In the genomic region with DNA sequence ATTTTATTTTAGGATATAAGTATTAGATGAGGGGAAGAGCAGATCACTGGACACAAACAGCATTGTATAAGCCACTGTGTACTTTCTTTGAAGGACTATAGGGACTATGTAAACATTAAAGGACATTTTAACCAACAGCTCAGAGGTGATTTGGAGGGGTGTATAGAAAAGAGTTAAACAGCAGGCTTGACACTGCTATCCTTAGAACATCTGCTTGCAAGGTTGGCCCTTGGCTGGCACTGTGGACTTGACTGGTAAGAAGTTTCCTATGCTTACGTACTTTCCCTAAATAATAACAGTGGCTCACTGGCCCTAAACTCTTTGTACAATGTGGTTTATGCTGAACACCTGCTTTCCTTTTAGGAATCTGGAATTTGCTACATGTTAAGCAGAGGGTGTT, we compare ENCODE assay signal across 1 cellular context.
TF ChIP-seq lines count a peak whose summit lies in the region.

No MANE protein-coding gene starts in this region.

TF ChIP-seq in HepG2, 621 proteins besides CTCF, POLR2A, EP300 and RAD21:
- 0 out of 2 replicates have a peak, but pooled peaks have one; percentile 10 for TF ChIP-seq SOX5 (CRISPR knock-in tag; IDR thresholded peaks at IDR 0.05; ENCODE audit: borderline replicate concordance)
- TF ChIP-seq, protein P1, sequence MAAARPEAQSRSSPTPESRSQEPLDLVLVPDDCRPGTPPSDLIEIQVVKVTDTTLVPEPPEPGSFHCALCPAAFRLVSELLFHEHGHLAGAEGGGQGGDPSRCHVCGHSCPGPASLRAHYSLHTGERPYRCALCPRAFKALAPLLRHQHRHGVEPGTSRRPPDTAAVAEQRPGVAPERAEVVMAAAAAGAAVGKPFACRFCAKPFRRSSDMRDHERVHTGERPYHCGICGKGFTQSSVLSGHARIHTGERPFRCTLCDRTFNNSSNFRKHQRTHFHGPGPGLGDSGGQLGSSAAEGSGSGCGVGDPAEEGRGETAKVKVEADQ (CRISPR knock-in tag; IDR thresholded peaks at IDR 0.05; ENCODE audit: borderline replicate concordance), result no peak
- peak; percentile 32; the same call in 1 of the 2 replicates for TF ChIP-seq ZBTB20 (CRISPR knock-in tag; IDR thresholded peaks at IDR 0.05; ENCODE audit: borderline replicate concordance, low read depth)
- TF ChIP-seq, protein P2, sequence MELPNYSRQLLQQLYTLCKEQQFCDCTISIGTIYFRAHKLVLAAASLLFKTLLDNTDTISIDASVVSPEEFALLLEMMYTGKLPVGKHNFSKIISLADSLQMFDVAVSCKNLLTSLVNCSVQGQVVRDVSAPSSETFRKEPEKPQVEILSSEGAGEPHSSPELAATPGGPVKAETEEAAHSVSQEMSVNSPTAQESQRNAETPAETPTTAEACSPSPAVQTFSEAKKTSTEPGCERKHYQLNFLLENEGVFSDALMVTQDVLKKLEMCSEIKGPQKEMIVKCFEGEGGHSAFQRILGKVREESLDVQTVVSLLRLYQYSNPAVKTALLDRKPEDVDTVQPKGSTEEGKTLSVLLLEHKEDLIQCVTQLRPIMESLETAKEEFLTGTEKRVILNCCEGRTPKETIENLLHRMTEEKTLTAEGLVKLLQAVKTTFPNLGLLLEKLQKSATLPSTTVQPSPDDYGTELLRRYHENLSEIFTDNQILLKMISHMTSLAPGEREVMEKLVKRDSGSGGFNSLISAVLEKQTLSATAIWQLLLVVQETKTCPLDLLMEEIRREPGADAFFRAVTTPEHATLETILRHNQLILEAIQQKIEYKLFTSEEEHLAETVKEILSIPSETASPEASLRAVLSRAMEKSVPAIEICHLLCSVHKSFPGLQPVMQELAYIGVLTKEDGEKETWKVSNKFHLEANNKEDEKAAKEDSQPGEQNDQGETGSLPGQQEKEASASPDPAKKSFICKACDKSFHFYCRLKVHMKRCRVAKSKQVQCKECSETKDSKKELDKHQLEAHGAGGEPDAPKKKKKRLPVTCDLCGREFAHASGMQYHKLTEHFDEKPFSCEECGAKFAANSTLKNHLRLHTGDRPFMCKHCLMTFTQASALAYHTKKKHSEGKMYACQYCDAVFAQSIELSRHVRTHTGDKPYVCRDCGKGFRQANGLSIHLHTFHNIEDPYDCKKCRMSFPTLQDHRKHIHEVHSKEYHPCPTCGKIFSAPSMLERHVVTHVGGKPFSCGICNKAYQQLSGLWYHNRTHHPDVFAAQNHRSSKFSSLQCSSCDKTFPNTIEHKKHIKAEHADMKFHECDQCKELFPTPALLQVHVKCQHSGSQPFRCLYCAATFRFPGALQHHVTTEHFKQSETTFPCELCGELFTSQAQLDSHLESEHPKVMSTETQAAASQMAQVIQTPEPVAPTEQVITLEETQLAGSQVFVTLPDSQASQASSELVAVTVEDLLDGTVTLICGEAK (IDR thresholded peaks at IDR 0.05), result no peak
- TF ChIP-seq, protein P2 (CRISPR knock-in tag; IDR thresholded peaks at IDR 0.05), result no peak
- no peak for TF ChIP-seq GFI1 (CRISPR knock-in tag; IDR thresholded peaks at IDR 0.05; ENCODE audit: borderline replicate concordance)
- TF ChIP-seq ZNF652 (CRISPR knock-in tag; IDR thresholded peaks at IDR 0.05; ENCODE audit: borderline replicate concordance, low read depth), result peak; percentile 77; the same call in 1 of the 2 replicates
- no peak for TF ChIP-seq JDP2 (CRISPR knock-in tag; IDR thresholded peaks at IDR 0.05; ENCODE audit: borderline replicate concordance)
- 0 out of 2 replicates have a peak, but pooled peaks have one; percentile 33 for TF ChIP-seq FOXA3 (CRISPR knock-in tag; IDR thresholded peaks at IDR 0.05)
